In the genomic region with DNA sequence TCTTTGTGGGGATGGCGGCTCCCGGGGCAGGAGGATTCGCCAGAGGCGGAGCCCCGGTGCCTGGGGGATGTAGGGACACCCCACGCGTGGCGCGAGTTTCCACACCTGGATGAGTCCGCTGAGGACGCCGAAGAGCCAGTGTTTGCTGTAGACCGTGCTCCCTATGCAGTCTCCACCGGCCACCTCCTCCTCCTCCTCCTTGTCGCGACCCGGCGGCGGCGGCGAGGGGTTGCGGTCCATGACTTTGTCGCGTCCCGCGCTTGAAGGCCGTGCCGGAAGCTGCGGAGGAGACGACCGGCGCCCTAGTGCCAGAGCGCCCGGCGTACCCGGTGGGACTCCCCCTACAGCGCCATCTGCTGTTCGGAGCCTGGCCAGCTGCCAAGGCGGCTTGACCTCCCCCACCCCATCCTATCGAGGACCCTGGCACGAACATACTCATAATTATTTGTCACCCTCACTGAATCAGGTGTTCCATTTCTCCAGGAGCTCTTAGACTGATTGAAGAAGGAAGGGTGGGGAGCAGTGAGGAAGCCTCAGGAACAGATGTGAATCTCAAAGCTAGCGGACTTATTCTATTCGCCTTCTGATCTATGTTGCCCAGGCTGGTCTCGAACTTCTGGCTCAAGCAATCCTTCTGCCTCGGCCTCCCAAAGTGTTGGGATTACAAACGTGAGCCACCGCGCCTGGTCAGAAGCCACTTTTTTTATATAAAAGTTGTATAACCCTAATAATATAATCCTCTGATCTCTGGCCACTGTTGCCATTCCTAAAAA, we compare ENCODE assay signal across 1 cellular context.
TF ChIP-seq lines count a peak whose summit lies in the region.

A gene with protein sequence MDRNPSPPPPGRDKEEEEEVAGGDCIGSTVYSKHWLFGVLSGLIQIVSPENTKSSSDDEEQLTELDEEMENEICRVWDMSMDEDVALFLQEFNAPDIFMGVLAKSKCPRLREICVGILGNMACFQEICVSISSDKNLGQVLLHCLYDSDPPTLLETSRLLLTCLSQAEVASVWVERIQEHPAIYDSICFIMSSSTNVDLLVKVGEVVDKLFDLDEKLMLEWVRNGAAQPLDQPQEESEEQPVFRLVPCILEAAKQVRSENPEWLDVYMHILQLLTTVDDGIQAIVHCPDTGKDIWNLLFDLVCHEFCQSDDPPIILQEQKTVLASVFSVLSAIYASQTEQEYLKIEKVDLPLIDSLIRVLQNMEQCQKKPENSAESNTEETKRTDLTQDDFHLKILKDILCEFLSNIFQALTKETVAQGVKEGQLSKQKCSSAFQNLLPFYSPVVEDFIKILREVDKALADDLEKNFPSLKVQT (minus strand): TSS at position 281 of the 773 bp plus-strand sequence. CDS start 41 bp downstream, at position 240.

TF ChIP-seq in HepG2, 621 proteins besides CTCF, POLR2A, EP300 and RAD21 (continued from another document and continues in another):
- TF ChIP-seq, protein P1, sequence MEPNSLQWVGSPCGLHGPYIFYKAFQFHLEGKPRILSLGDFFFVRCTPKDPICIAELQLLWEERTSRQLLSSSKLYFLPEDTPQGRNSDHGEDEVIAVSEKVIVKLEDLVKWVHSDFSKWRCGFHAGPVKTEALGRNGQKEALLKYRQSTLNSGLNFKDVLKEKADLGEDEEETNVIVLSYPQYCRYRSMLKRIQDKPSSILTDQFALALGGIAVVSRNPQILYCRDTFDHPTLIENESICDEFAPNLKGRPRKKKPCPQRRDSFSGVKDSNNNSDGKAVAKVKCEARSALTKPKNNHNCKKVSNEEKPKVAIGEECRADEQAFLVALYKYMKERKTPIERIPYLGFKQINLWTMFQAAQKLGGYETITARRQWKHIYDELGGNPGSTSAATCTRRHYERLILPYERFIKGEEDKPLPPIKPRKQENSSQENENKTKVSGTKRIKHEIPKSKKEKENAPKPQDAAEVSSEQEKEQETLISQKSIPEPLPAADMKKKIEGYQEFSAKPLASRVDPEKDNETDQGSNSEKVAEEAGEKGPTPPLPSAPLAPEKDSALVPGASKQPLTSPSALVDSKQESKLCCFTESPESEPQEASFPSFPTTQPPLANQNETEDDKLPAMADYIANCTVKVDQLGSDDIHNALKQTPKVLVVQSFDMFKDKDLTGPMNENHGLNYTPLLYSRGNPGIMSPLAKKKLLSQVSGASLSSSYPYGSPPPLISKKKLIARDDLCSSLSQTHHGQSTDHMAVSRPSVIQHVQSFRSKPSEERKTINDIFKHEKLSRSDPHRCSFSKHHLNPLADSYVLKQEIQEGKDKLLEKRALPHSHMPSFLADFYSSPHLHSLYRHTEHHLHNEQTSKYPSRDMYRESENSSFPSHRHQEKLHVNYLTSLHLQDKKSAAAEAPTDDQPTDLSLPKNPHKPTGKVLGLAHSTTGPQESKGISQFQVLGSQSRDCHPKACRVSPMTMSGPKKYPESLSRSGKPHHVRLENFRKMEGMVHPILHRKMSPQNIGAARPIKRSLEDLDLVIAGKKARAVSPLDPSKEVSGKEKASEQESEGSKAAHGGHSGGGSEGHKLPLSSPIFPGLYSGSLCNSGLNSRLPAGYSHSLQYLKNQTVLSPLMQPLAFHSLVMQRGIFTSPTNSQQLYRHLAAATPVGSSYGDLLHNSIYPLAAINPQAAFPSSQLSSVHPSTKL (CRISPR knock-in tag; IDR thresholded peaks at IDR 0.05) = peak; percentile 62
- TF ChIP-seq SAP130 (CRISPR knock-in tag; IDR thresholded peaks at IDR 0.05; ENCODE audit: low read depth) = peak; percentile 95
- no peak; the same call in none of the 2 replicates for TF ChIP-seq TARDBP (CRISPR knock-in tag; IDR thresholded peaks at IDR 0.05)
- peak; percentile 95 for TF ChIP-seq PHF20 (CRISPR knock-in tag; IDR thresholded peaks at IDR 0.05)
- TF ChIP-seq SP4 (CRISPR knock-in tag; IDR thresholded peaks at IDR 0.05) = peak; percentile 77; the same call in 1 of the 2 replicates
- peak; percentile 31; the same call in 1 of the 2 replicates for TF ChIP-seq KDM5A (IDR thresholded peaks at IDR 0.05; ENCODE audit: borderline replicate concordance, low read length)
- TF ChIP-seq, protein P2, sequence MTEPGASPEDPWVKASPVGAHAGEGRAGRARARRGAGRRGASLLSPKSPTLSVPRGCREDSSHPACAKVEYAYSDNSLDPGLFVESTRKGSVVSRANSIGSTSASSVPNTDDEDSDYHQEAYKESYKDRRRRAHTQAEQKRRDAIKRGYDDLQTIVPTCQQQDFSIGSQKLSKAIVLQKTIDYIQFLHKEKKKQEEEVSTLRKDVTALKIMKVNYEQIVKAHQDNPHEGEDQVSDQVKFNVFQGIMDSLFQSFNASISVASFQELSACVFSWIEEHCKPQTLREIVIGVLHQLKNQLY (CRISPR knock-in tag; IDR thresholded peaks at IDR 0.05) = no peak
- peak; percentile 19 for TF ChIP-seq PHF5A (CRISPR knock-in tag; IDR thresholded peaks at IDR 0.05; ENCODE audit: low read depth, unreplicated experiment)
- no peak for TF ChIP-seq ZNF30 (CRISPR knock-in tag; IDR thresholded peaks at IDR 0.05)
- TF ChIP-seq, protein P3, sequence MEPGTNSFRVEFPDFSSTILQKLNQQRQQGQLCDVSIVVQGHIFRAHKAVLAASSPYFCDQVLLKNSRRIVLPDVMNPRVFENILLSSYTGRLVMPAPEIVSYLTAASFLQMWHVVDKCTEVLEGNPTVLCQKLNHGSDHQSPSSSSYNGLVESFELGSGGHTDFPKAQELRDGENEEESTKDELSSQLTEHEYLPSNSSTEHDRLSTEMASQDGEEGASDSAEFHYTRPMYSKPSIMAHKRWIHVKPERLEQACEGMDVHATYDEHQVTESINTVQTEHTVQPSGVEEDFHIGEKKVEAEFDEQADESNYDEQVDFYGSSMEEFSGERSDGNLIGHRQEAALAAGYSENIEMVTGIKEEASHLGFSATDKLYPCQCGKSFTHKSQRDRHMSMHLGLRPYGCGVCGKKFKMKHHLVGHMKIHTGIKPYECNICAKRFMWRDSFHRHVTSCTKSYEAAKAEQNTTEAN (CRISPR knock-in tag; conservative IDR thresholded peaks at IDR 0.05) = 0 out of 2 replicates have a peak, but pooled peaks have one; percentile 0
- TF ChIP-seq MXI1 (IDR thresholded peaks at IDR 0.05; ENCODE audit: borderline replicate concordance, low read depth, low read length) = peak; percentile 68; the same call in 1 of the 3 replicates
- TF ChIP-seq ZNF143 (CRISPR knock-in tag; IDR thresholded peaks at IDR 0.05) = no peak
- TF ChIP-seq, protein P4, sequence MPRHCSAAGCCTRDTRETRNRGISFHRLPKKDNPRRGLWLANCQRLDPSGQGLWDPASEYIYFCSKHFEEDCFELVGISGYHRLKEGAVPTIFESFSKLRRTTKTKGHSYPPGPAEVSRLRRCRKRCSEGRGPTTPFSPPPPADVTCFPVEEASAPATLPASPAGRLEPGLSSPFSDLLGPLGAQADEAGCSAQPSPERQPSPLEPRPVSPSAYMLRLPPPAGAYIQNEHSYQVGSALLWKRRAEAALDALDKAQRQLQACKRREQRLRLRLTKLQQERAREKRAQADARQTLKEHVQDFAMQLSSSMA (CRISPR knock-in tag; IDR thresholded peaks at IDR 0.05) = peak; percentile 62; the same call in 1 of the 2 replicates
- no peak for TF ChIP-seq PLRG1 (conservative IDR thresholded peaks at IDR 0.05)
- no peak for TF ChIP-seq NFIB (CRISPR knock-in tag; IDR thresholded peaks at IDR 0.05; ENCODE audit: borderline replicate concordance)
- TF ChIP-seq ZNF768 (CRISPR knock-in tag; IDR thresholded peaks at IDR 0.05) = peak; percentile 71; the same call in 1 of the 2 replicates
- TF ChIP-seq, protein P5, sequence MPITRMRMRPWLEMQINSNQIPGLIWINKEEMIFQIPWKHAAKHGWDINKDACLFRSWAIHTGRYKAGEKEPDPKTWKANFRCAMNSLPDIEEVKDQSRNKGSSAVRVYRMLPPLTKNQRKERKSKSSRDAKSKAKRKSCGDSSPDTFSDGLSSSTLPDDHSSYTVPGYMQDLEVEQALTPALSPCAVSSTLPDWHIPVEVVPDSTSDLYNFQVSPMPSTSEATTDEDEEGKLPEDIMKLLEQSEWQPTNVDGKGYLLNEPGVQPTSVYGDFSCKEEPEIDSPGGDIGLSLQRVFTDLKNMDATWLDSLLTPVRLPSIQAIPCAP (CRISPR knock-in tag; IDR thresholded peaks at IDR 0.05; ENCODE audit: low read depth) = no peak
- peak; percentile 62; the same call in 1 of the 2 replicates for TF ChIP-seq MEF2D (CRISPR knock-in tag; IDR thresholded peaks at IDR 0.05)
- TF ChIP-seq, protein P6, sequence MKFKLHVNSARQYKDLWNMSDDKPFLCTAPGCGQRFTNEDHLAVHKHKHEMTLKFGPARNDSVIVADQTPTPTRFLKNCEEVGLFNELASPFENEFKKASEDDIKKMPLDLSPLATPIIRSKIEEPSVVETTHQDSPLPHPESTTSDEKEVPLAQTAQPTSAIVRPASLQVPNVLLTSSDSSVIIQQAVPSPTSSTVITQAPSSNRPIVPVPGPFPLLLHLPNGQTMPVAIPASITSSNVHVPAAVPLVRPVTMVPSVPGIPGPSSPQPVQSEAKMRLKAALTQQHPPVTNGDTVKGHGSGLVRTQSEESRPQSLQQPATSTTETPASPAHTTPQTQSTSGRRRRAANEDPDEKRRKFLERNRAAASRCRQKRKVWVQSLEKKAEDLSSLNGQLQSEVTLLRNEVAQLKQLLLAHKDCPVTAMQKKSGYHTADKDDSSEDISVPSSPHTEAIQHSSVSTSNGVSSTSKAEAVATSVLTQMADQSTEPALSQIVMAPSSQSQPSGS (CRISPR knock-in tag; IDR thresholded peaks at IDR 0.05) = peak; percentile 72; the same call in 1 of the 2 replicates
- TF ChIP-seq KDM1A (CRISPR knock-in tag; IDR thresholded peaks at IDR 0.05) = no peak
- no peak for TF ChIP-seq ZNF33B (CRISPR knock-in tag; IDR thresholded peaks at IDR 0.05)
- TF ChIP-seq, protein P7, sequence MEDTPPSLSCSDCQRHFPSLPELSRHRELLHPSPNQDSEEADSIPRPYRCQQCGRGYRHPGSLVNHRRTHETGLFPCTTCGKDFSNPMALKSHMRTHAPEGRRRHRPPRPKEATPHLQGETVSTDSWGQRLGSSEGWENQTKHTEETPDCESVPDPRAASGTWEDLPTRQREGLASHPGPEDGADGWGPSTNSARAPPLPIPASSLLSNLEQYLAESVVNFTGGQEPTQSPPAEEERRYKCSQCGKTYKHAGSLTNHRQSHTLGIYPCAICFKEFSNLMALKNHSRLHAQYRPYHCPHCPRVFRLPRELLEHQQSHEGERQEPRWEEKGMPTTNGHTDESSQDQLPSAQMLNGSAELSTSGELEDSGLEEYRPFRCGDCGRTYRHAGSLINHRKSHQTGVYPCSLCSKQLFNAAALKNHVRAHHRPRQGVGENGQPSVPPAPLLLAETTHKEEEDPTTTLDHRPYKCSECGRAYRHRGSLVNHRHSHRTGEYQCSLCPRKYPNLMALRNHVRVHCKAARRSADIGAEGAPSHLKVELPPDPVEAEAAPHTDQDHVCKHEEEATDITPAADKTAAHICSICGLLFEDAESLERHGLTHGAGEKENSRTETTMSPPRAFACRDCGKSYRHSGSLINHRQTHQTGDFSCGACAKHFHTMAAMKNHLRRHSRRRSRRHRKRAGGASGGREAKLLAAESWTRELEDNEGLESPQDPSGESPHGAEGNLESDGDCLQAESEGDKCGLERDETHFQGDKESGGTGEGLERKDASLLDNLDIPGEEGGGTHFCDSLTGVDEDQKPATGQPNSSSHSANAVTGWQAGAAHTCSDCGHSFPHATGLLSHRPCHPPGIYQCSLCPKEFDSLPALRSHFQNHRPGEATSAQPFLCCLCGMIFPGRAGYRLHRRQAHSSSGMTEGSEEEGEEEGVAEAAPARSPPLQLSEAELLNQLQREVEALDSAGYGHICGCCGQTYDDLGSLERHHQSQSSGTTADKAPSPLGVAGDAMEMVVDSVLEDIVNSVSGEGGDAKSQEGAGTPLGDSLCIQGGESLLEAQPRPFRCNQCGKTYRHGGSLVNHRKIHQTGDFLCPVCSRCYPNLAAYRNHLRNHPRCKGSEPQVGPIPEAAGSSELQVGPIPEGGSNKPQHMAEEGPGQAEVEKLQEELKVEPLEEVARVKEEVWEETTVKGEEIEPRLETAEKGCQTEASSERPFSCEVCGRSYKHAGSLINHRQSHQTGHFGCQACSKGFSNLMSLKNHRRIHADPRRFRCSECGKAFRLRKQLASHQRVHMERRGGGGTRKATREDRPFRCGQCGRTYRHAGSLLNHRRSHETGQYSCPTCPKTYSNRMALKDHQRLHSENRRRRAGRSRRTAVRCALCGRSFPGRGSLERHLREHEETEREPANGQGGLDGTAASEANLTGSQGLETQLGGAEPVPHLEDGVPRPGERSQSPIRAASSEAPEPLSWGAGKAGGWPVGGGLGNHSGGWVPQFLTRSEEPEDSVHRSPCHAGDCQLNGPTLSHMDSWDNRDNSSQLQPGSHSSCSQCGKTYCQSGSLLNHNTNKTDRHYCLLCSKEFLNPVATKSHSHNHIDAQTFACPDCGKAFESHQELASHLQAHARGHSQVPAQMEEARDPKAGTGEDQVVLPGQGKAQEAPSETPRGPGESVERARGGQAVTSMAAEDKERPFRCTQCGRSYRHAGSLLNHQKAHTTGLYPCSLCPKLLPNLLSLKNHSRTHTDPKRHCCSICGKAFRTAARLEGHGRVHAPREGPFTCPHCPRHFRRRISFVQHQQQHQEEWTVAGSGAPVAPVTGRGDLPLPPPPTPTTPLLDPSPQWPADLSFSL (CRISPR knock-in tag; IDR thresholded peaks at IDR 0.05) = no peak
- TF ChIP-seq RNF2 (conservative IDR thresholded peaks at IDR 0.05; ENCODE audit: low read depth) = no peak
- no peak for TF ChIP-seq RFXANK (CRISPR knock-in tag; IDR thresholded peaks at IDR 0.05)
- peak; percentile 93 for TF ChIP-seq ZFY (CRISPR knock-in tag; IDR thresholded peaks at IDR 0.05)
- TF ChIP-seq CBFB (CRISPR knock-in tag; IDR thresholded peaks at IDR 0.05) = peak; percentile 39; the same call in 1 of the 2 replicates
- TF ChIP-seq NCOA5 (CRISPR knock-in tag; IDR thresholded peaks at IDR 0.05) = no peak
- TF ChIP-seq FOSL2 (CRISPR knock-in tag; IDR thresholded peaks at IDR 0.05) = peak; percentile 55
- TF ChIP-seq, protein P8, sequence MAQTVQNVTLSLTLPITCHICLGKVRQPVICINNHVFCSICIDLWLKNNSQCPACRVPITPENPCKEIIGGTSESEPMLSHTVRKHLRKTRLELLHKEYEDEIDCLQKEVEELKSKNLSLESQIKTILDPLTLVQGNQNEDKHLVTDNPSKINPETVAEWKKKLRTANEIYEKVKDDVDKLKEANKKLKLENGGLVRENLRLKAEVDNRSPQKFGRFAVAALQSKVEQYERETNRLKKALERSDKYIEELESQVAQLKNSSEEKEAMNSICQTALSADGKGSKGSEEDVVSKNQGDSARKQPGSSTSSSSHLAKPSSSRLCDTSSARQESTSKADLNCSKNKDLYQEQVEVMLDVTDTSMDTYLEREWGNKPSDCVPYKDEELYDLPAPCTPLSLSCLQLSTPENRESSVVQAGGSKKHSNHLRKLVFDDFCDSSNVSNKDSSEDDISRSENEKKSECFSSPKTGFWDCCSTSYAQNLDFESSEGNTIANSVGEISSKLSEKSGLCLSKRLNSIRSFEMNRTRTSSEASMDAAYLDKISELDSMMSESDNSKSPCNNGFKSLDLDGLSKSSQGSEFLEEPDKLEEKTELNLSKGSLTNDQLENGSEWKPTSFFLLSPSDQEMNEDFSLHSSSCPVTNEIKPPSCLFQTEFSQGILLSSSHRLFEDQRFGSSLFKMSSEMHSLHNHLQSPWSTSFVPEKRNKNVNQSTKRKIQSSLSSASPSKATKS (CRISPR knock-in tag; IDR thresholded peaks at IDR 0.05) = peak; percentile 88; the same call in 1 of the 2 replicates
- TF ChIP-seq ATF7 (IDR thresholded peaks at IDR 0.05) = no peak
- peak; percentile 44; the same call in 1 of the 2 replicates for TF ChIP-seq ATF7 (CRISPR knock-in tag; IDR thresholded peaks at IDR 0.05)
- no peak for TF ChIP-seq KLF12 (CRISPR knock-in tag; IDR thresholded peaks at IDR 0.05; ENCODE audit: borderline replicate concordance)
- TF ChIP-seq, protein P9, sequence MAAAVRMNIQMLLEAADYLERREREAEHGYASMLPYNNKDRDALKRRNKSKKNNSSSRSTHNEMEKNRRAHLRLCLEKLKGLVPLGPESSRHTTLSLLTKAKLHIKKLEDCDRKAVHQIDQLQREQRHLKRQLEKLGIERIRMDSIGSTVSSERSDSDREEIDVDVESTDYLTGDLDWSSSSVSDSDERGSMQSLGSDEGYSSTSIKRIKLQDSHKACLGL (CRISPR knock-in tag; IDR thresholded peaks at IDR 0.05) = peak; percentile 84
- peak; percentile 92 for TF ChIP-seq XRCC5 (optimal IDR thresholded peaks at IDR 0.05; ENCODE audit: low read length)
- TF ChIP-seq ZNF839 (CRISPR knock-in tag; IDR thresholded peaks at IDR 0.05; ENCODE audit: borderline replicate concordance) = no peak
- TF ChIP-seq RBFOX2 (IDR thresholded peaks at IDR 0.05; ENCODE audit: low read depth, low read length) = peak; percentile 87
- TF ChIP-seq ZNF44 (CRISPR knock-in tag; IDR thresholded peaks at IDR 0.05) = no peak
